Comparison of ENCODE assay signal across 8 cellular contexts in genomic region chr2:131492418-131493198, GRCh38. TPM values are rescaled to one million over a fixed set of nuclear protein-coding genes. Genes with fewer than 3 reads are reported as not detected.
DNase-seq lines count a peak whose midpoint lies in the region; ATAC-seq and TF ChIP-seq lines count a peak whose summit lies in the region.

No MANE protein-coding gene starts in this region.

- no peaks in the 10 kb centered on the region for H3K27me3 ChIP-seq in heart right ventricle
- H3K27me3 ChIP-seq in upper lobe of left lung: no peaks in the 10 kb centered on the region

- no peaks in the 10 kb centered on the region for H3K9me3 ChIP-seq in heart right ventricle
- no peaks in the 10 kb centered on the region for H3K9me3 ChIP-seq in upper lobe of left lung

- peak overlapping the region; percentile 31 for H3K27ac ChIP-seq in adipose tissue (ENCODE audit: low read depth, low read length)
- peak overlapping the region; percentile 83 to 94 (median 90) for H3K27ac ChIP-seq in heart right ventricle
- peak overlapping the region; percentile 87 to 91 (median 89) for H3K27ac ChIP-seq in upper lobe of left lung

- TF ChIP-seq POLR2A in upper lobe of left lung (IDR thresholded peaks at IDR 0.05): peak in 3 of 4 donors; percentile 34 to 41 (median 41)

- no peak for TF ChIP-seq EP300 in upper lobe of left lung (IDR thresholded peaks at IDR 0.05)

- WGBS in adipose tissue, 3 donors: 0 to 1% (median 1%) methylated on average over 64 to 79 of the region's 79 CpGs
- WGBS in heart right ventricle, 2 donors: 0% methylated on average over 61 to 79 of the region's 79 CpGs
- WGBS in upper lobe of left lung, 2 donors: 0% methylated on average over 24 to 35 of the region's 79 CpGs

- H3K4me3 ChIP-seq in heart right ventricle (peak overlapping the region; percentile 76 to 99 (median 90)), upper lobe of left lung (peak overlapping the region; percentile 30 to 77 (median 70))

- ATAC-seq in HG02852 (IDR thresholded peaks at IDR 0.05; ENCODE audit: unreplicated experiment): peak; percentile 66
- ATAC-seq in heart right ventricle: peak; percentile 86 to 96 (median 92)
- ATAC-seq in upper lobe of left lung (ENCODE audit: low FRiP score in 2 of 2): peak; percentile 92 to 95

- TF ChIP-seq CTCF in GM13976 (IDR thresholded peaks at IDR 0.05; ENCODE audit: borderline replicate concordance, control extremely low read depth, extremely low read depth, insufficient read depth, missing control alignments): peak; percentile 75
- TF ChIP-seq CTCF in heart right ventricle (IDR thresholded peaks at IDR 0.05): peak; percentile 39 to 80 (median 74)
- TF ChIP-seq CTCF in upper lobe of left lung (IDR thresholded peaks at IDR 0.05): peak; percentile 78 to 91 (median 86)

- intact Hi-C loops in heart right ventricle (cut with DNase I) (loop anchor here in 2 of 10 donors (10.0 kb wide), 2 partner anchors 78 to 182 kb away; no protein-coding TSS in a partner anchor), posterior cingulate gyrus (cut with DNase I) (no loop called here)

- H3K4me1 ChIP-seq in heart right ventricle (peaks cover 3 to 61% (median 40%) of the 10 kb centered on the region in 9 donors), upper lobe of left lung (peaks cover 19 to 30% (median 23%) of the 10 kb centered on the region in 4 donors)

- DNase-seq in GM13976 (ENCODE audit: low spot score): peak; percentile 97
- peak; percentile 94 for DNase-seq in NCI-H1436 (lab: John Stamatoyannopoulos, UW)
- peak; percentile 95 for DNase-seq in SW480 (ENCODE audit: low spot score)
- DNase-seq in heart right ventricle: peak; percentile 91 to 92
- peak; percentile 78 to 97 (median 88) for DNase-seq in posterior cingulate gyrus
- peak; percentile 95 to 99 for DNase-seq in upper lobe of left lung

- H3K36me3 ChIP-seq in heart right ventricle (peaks cover 0 to 11% (median 0%) of the 10 kb centered on the region in 9 donors), upper lobe of left lung (no peaks in the 10 kb centered on the region)

- in situ Hi-C loops in GM13976 (cut with MboI; ENCODE audit: low sequenced_read_pairs, unreplicated experiment): no loop called here

RNA-seq across cellular contexts. Expression of gene MZT2A, which starts 0.4 kb away (rescaled TPM):
- polyA plus RNA-seq in adipose tissue (100 to 1,000 TPM in 1 of 3 donors, 10 to 100 TPM in 2; 54.8 to 114 (median 62.7) TPM), heart right ventricle (100 to 1,000 TPM; 533 to 674 TPM)
- total RNA-seq in heart right ventricle (100 to 1,000 TPM; 114 to 279 (median 186) TPM), upper lobe of left lung (10 to 100 TPM; 15.7 to 66.9 (median 47.4) TPM)

RNA-seq across cellular contexts. Expression of gene TUBA3D, which starts 16.7 kb away (rescaled TPM):
- under 1 TPM in 2 of 3 donors, not detected in 1; 0.28 to 0.33 TPM for polyA plus RNA-seq in adipose tissue
- 100 to 1,000 TPM in 3 of 10 donors, 10 to 100 TPM in 3, 1 to 10 TPM in 4; 5.1 to 135 (median 13.1) TPM for total RNA-seq in heart right ventricle
- polyA plus RNA-seq in heart right ventricle: 100 to 1,000 TPM in 1 of 2 donors, 10 to 100 TPM in 1; 92.5 to 677 TPM
- total RNA-seq in upper lobe of left lung: not detected

RNA-seq across cellular contexts. Expression of gene CCDC74A, which starts 35.1 kb away (rescaled TPM):
- polyA plus RNA-seq in adipose tissue (1 to 10 TPM; 1.0 to 1.8 (median 1.7) TPM), heart right ventricle (1 to 10 TPM; 1.2 to 1.6 TPM)
- total RNA-seq in heart right ventricle (1 to 10 TPM in 5 of 10 donors, under 1 TPM in 5; 0.32 to 1.9 (median 0.92) TPM), upper lobe of left lung (10 to 100 TPM in 4 of 6 donors, 1 to 10 TPM in 1, under 1 TPM in 1; 0.46 to 33.5 (median 11.8) TPM)

Comparison
In these comparisons a context has a peak if more than half of its experiments do, and no peak if none do; other contexts are left out.
1. Peak in every context shown above with its lines: DNase-seq, ATAC-seq, H3K4me3 ChIP-seq and H3K27ac ChIP-seq.
2. H3K27ac ChIP-seq: peak in every context shown above with its lines; median percentile 90 in heart right ventricle; 89 in upper lobe of left lung; 31 in adipose tissue.
3. RNA of gene TUBA3D, which starts 16.7 kb away (total RNA-seq): 5.1 to 135 TPM in heart right ventricle; not detected in upper lobe of left lung; every median in the first group is over 4 times any median in the second.